Comparison of ENCODE assay signal across 10 cellular contexts in the genomic region with DNA sequence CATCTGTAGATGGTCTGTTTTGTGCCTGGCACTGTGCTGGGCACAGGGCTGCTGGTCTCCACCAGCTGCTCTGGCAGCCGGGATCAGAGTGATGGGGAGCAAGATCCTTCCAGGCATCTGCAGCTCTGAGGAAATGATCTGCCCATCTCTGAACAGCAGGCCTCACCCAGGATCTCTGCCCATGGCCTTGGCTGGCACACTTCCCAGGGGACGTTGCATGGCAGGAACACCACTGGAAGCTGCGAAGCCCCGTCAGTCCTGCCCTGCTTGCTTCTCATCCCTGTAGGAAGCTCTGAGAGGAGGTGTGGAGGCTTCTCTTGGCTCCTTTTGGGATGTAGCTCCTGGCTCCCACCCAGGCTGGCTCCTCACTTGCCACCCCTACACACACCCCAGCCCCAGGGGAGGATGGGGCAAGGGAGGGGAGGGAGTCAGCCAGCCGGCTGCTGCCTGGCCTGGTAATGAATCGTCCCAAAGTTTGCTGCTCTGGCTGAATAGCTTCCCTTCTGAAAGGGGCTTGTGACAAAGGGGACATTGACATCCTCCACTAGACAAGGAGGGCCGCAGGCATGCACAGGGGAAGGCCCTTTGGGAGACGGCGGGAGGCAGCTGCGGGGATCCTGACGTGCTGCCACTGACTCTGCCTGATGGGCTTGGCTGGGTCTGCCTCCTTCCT.
A peak's percentile ranks its signal among the peaks of the same experiment; 100 is the strongest.
DNase-seq lines count a peak whose midpoint lies in the region; ATAC-seq and TF ChIP-seq lines count a peak whose summit lies in the region.
"Had no signal": no experiment of that assay in that cellular context is flagged by ENCODE, and none has a peak within 500 bp of the region (broad histone marks: within the 10 kb centered on the region; RNA-seq: fewer than 3 reads in every experiment).

No MANE protein-coding gene starts in this region.

- H3K27ac ChIP-seq in SK-N-SH (ENCODE audit: low read depth in 2 of 2, low read length in 1 of 2), result peak overlapping the region in 1 of 2 experiments; percentile 94; a peak in 2 of 4 replicates

- no peaks in the 10 kb centered on the region for H3K9me2 ChIP-seq in SK-N-SH

- H3K9ac ChIP-seq in SK-N-SH, result no peak overlapping the region

- H3K4me2 ChIP-seq in SK-N-SH, result no peak overlapping the region

- no peaks in the 10 kb centered on the region for H4K20me1 ChIP-seq in SK-N-SH (ENCODE audit: insufficient read depth)

- TF ChIP-seq CTCF in SK-N-SH (IDR thresholded peaks at IDR 0.05), result no peak

- WGBS in SK-N-SH (ENCODE audit: low lambda C conversion rate), result 73% methylated on average over 9 of the region's 11 CpGs

- no peaks in the 10 kb centered on the region for H3K9me3 ChIP-seq in SK-N-SH

- no peaks in the 10 kb centered on the region for H3F3A ChIP-seq in SK-N-SH (replicated peaks; ENCODE audit: insufficient read depth)

- H3K36me3 ChIP-seq in SK-N-SH (replicated peaks in 1 of 2; ENCODE audit: control insufficient read depth in 1 of 2, insufficient read depth in 2 of 2, low read length in 1 of 2), result no peaks in the 10 kb centered on the region

- intact Hi-C loops in left cardiac atrium (cut with DNase I), result no loop called here

- H2AFZ ChIP-seq in SK-N-SH (ENCODE audit: low read depth), result no peak overlapping the region

- ATAC-seq in left cardiac atrium (peak; percentile 55 to 73), GM19324 (IDR thresholded peaks at IDR 0.05; ENCODE audit: low FRiP score, unreplicated experiment) (no peak)
- ATAC-seq: activated naive CD8-positive, alpha-beta T cell treated with anti-CD3 and anti-CD28 coated beads, Interleukin-2, amount 50 U/mL, for 24 hours; naive thymus-derived CD8-positive, alpha-beta T cell; stimulated activated effector memory CD8-positive, alpha-beta T cell treated with anti-CD3 and anti-CD28 coated beads, Interleukin-12 subunit alpha, Interleukin-12 subunit beta, amount 100 ng/mL, for 72 hours had no signal

- H3K9me3 Mint-ChIP-seq in activated CD4-positive, alpha-beta memory T cell treated with anti-CD3 and anti-CD28 coated beads, Interleukin-2, amount 10 ng/mL, durations not matched to agents 7 days and 5 days, result no peaks in the 10 kb centered on the region
- H3K9me3 Mint-ChIP-seq: activated naive CD8-positive, alpha-beta T cell treated with anti-CD3 and anti-CD28 coated beads, Interleukin-2, amount 50 U/mL, for 24 hours; stimulated activated effector memory CD8-positive, alpha-beta T cell treated with anti-CD3 and anti-CD28 coated beads, Interleukin-12 subunit alpha, Interleukin-12 subunit beta, amount 100 ng/mL, for 72 hours had no signal

- POLR2A ChIA-PET in SK-N-SH (lab: Yijun Ruan, JAX), result interaction anchor here (0.8 to 1.6 kb wide), 6 partner anchors 23 to 208 kb away, joined by 3 to 10 read pairs (median 3); no protein-coding TSS in a partner anchor
- POLR2A ChIA-PET in activated CD4-positive, alpha-beta memory T cell treated with anti-CD3 and anti-CD28 coated beads, Interleukin-2, amount 10 ng/mL, durations not matched to agents 7 days and 5 days (lab: Charles Lee), result no interaction called here

- no peaks in the 10 kb centered on the region for H3K36me3 Mint-ChIP-seq in activated CD4-positive, alpha-beta memory T cell treated with anti-CD3 and anti-CD28 coated beads, Interleukin-2, amount 10 ng/mL, durations not matched to agents 7 days and 5 days (ENCODE audit: low read depth)
- H3K36me3 Mint-ChIP-seq: naive thymus-derived CD8-positive, alpha-beta T cell; stimulated activated effector memory CD8-positive, alpha-beta T cell treated with anti-CD3 and anti-CD28 coated beads, Interleukin-12 subunit alpha, Interleukin-12 subunit beta, amount 100 ng/mL, for 72 hours had no signal

- peaks cover 0 to 63% of the 10 kb centered on the region in 2 experiments; a peak in 2 of 4 replicates for H3K4me1 ChIP-seq in SK-N-SH (ENCODE audit: control insufficient read depth in 1 of 2, insufficient read depth in 2 of 2, low read depth in 1 of 2, low read length in 1 of 2)

- H3K4me3 ChIP-seq in SK-N-SH (ENCODE audit: low read depth in 2 of 2, low read length in 1 of 2), result no peak overlapping the region

- TF ChIP-seq EP300 in SK-N-SH (IDR thresholded peaks at IDR 0.05; ENCODE audit: borderline replicate concordance in 1 of 2, low read depth in 1 of 2, low read length in 1 of 2), result peak in 1 of 2 experiments; percentile 53; a peak in 2 of 4 replicates

- peak; percentile 26; the same call in 1 of the 2 replicates for TF ChIP-seq RAD21 in SK-N-SH (IDR thresholded peaks at IDR 0.05; ENCODE audit: low read length)

- H3K4me1 Mint-ChIP-seq in activated CD4-positive, alpha-beta memory T cell treated with anti-CD3 and anti-CD28 coated beads, Interleukin-2, amount 10 ng/mL, durations not matched to agents 7 days and 5 days, result no peaks in the 10 kb centered on the region
- H3K4me1 Mint-ChIP-seq: activated naive CD8-positive, alpha-beta T cell treated with anti-CD3 and anti-CD28 coated beads, Interleukin-2, amount 50 U/mL, for 24 hours; stimulated activated effector memory CD8-positive, alpha-beta T cell treated with anti-CD3 and anti-CD28 coated beads, Interleukin-12 subunit alpha, Interleukin-12 subunit beta, amount 100 ng/mL, for 72 hours had no signal

- H3K79me2 ChIP-seq in SK-N-SH (ENCODE audit: insufficient read depth), result no peaks in the 10 kb centered on the region

- no peak overlapping the region for H3K4me3 Mint-ChIP-seq in activated CD4-positive, alpha-beta memory T cell treated with anti-CD3 and anti-CD28 coated beads, Interleukin-2, amount 10 ng/mL, durations not matched to agents 7 days and 5 days
- H3K4me3 Mint-ChIP-seq: activated naive CD8-positive, alpha-beta T cell treated with anti-CD3 and anti-CD28 coated beads, Interleukin-2, amount 50 U/mL, for 24 hours; naive thymus-derived CD8-positive, alpha-beta T cell; stimulated activated effector memory CD8-positive, alpha-beta T cell treated with anti-CD3 and anti-CD28 coated beads, Interleukin-12 subunit alpha, Interleukin-12 subunit beta, amount 100 ng/mL, for 72 hours had no signal

- DNase-seq in LHCN-M2 (ENCODE audit: low read depth) (peak; percentile 12), SK-N-SH (peak; percentile 80), left cardiac atrium (peak; percentile 49), retina (peak; percentile 58), OCI-M2 (lab: John Stamatoyannopoulos, UW; ENCODE audit: unreplicated experiment) (no peak)
- no peak for DNase-seq in activated CD4-positive, alpha-beta memory T cell treated with anti-CD3 and anti-CD28 coated beads, Interleukin-2, amount 10 ng/mL, durations not matched to agents 7 days and 5 days
- DNase-seq: activated naive CD8-positive, alpha-beta T cell treated with anti-CD3 and anti-CD28 coated beads, Interleukin-2, amount 50 U/mL, for 24 hours had no signal

- no peaks in the 10 kb centered on the region for H3K27me3 Mint-ChIP-seq in activated CD4-positive, alpha-beta memory T cell treated with anti-CD3 and anti-CD28 coated beads, Interleukin-2, amount 10 ng/mL, durations not matched to agents 7 days and 5 days
- H3K27me3 Mint-ChIP-seq: activated naive CD8-positive, alpha-beta T cell treated with anti-CD3 and anti-CD28 coated beads, Interleukin-2, amount 50 U/mL, for 24 hours had no signal

- no peaks in the 10 kb centered on the region for H3K27me3 ChIP-seq in SK-N-SH (ENCODE audit: insufficient read depth)

- CTCF ChIA-PET in SK-N-SH (lab: Yijun Ruan, JAX), result interaction anchor here (0.7 to 3.1 kb wide), 8 partner anchors 15 to 196 kb away, joined by 3 to 12 read pairs (median 3); a partner anchor contains a TSS
- CTCF ChIA-PET in activated CD4-positive, alpha-beta memory T cell treated with anti-CD3 and anti-CD28 coated beads, Interleukin-2, amount 10 ng/mL, durations not matched to agents 7 days and 5 days (lab: Charles Lee), result no interaction called here

- no peak overlapping the region for H3K27ac Mint-ChIP-seq in activated CD4-positive, alpha-beta memory T cell treated with anti-CD3 and anti-CD28 coated beads, Interleukin-2, amount 10 ng/mL, durations not matched to agents 7 days and 5 days
- H3K27ac Mint-ChIP-seq: activated naive CD8-positive, alpha-beta T cell treated with anti-CD3 and anti-CD28 coated beads, Interleukin-2, amount 50 U/mL, for 24 hours; stimulated activated effector memory CD8-positive, alpha-beta T cell treated with anti-CD3 and anti-CD28 coated beads, Interleukin-12 subunit alpha, Interleukin-12 subunit beta, amount 100 ng/mL, for 72 hours had no signal

TF ChIP-seq in SK-N-SH, 30 proteins besides CTCF, POLR2A, EP300 and RAD21 (continues in another document):
- TF ChIP-seq CHD2 (IDR thresholded peaks at IDR 0.05; ENCODE audit: low read length, partially characterized antibody) (peak; percentile 30), FOXM1 (IDR thresholded peaks at IDR 0.05; ENCODE audit: low read depth) (no peak), JUND (IDR thresholded peaks at IDR 0.05) (no peak), MEF2A (IDR thresholded peaks at IDR 0.05; ENCODE audit: borderline replicate concordance, low read depth) (no peak), EZH2phosphoT487 (IDR thresholded peaks at IDR 0.05; ENCODE audit: borderline replicate concordance, low read depth) (no peak), RXRA (IDR thresholded peaks at IDR 0.05; ENCODE audit: borderline replicate concordance, low read depth) (no peak), YY1 (IDR thresholded peaks at IDR 0.05; ENCODE audit: low read depth) (no peak), GATA2 (CRISPR knock-in tag; IDR thresholded peaks at IDR 0.05) (peak; percentile 74), SMC3 (IDR thresholded peaks at IDR 0.05; ENCODE audit: low read depth, low read length) (peak; percentile 6; the same call in 1 of the 2 replicates), RCOR1 (IDR thresholded peaks at IDR 0.05; ENCODE audit: low read length) (peak; percentile 62; the same call in 1 of the 2 replicates)
- TF ChIP-seq, protein P1, sequence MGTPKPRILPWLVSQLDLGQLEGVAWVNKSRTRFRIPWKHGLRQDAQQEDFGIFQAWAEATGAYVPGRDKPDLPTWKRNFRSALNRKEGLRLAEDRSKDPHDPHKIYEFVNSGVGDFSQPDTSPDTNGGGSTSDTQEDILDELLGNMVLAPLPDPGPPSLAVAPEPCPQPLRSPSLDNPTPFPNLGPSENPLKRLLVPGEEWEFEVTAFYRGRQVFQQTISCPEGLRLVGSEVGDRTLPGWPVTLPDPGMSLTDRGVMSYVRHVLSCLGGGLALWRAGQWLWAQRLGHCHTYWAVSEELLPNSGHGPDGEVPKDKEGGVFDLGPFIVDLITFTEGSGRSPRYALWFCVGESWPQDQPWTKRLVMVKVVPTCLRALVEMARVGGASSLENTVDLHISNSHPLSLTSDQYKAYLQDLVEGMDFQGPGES (IDR thresholded peaks at IDR 0.05; ENCODE audit: low read depth, low read length), result no peak
- TF ChIP-seq, protein P2, sequence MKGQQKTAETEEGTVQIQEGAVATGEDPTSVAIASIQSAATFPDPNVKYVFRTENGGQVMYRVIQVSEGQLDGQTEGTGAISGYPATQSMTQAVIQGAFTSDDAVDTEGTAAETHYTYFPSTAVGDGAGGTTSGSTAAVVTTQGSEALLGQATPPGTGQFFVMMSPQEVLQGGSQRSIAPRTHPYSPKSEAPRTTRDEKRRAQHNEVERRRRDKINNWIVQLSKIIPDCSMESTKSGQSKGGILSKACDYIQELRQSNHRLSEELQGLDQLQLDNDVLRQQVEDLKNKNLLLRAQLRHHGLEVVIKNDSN (IDR thresholded peaks at IDR 0.05; ENCODE audit: borderline replicate concordance, low read depth), result no peak

Comparison
In these comparisons a context has a peak if more than half of its experiments do, and no peak if none do; other contexts are left out.
1. DNase-seq: peak in LHCN-M2 (single experiment), SK-N-SH (single experiment), left cardiac atrium (single experiment) and retina (single experiment); none in OCI-M2 (single experiment) and activated CD4-positive, alpha-beta memory T cell treated with anti-CD3 and anti-CD28 coated beads, Interleukin-2, amount 10 ng/mL, durations not matched to agents 7 days and 5 days (single experiment).